Comparison of ENCODE assay signal across 19 cellular contexts in genomic region chr19:17817668-17818363, GRCh38. TPM values are rescaled to one million over a fixed set of nuclear protein-coding genes. Genes with fewer than 3 reads are reported as not detected.
DNase-seq lines count a peak whose midpoint lies in the region; ATAC-seq and TF ChIP-seq lines count a peak whose summit lies in the region.
"Had no signal": no experiment of that assay in that cellular context is flagged by ENCODE, and none has a peak within 500 bp of the region (broad histone marks: within the 10 kb centered on the region; RNA-seq: fewer than 3 reads in every experiment).

No MANE protein-coding gene starts in this region.

- intact Hi-C loops in activated CD4-positive, alpha-beta memory T cell treated with anti-CD3 and anti-CD28 coated beads for 36 hours (cut with micrococcal nuclease) = no loop called here
- intact Hi-C loops in transverse colon (cut with DNase I; ENCODE audit: low total_unique reads) = no loop called here
- intact Hi-C loops in left ventricle myocardium inferior (cut with micrococcal nuclease) = no loop called here
- intact Hi-C loops in uterus (cut with DNase I; ENCODE audit: low total_unique reads) = no loop called here

- no peaks in the 10 kb centered on the region for H3K9me3 ChIP-seq in transverse colon
- H3K9me3 ChIP-seq in left ventricle myocardium inferior (replicated peaks) = no peaks in the 10 kb centered on the region
- H3K9me3 ChIP-seq in uterus = no peaks in the 10 kb centered on the region

- H3K36me3 ChIP-seq in transverse colon (no peaks in the 10 kb centered on the region), left ventricle myocardium inferior (no peaks in the 10 kb centered on the region), uterus (no peaks in the 10 kb centered on the region)

- 65 to 89% methylated on average over 3 to 11 of the region's 13 CpGs for WGBS in transverse colon (ENCODE audit: low coverage in 1 of 2), 2 donors

- CTCF ChIA-PET in activated CD4-positive, alpha-beta memory T cell treated with anti-CD3 and anti-CD28 coated beads for 36 hours (lab: Charles Lee) = no interaction called here
- CTCF ChIA-PET in activated CD4-positive, alpha-beta memory T cell treated with anti-CD3 and anti-CD28 coated beads, Interleukin-2, amount 10 ng/mL, durations not matched to agents 7 days and 5 days (lab: Charles Lee) = interaction anchor here (1.3 kb wide), 1 partner anchor 26 kb away, joined by 3 read pairs; no protein-coding TSS in a partner anchor

- in situ Hi-C loops in transverse colon (cut with MboI; ENCODE audit: low pct_ligation_motif_present in 1 of 4, low pct_unique_long_range_greater_than_20kb in 1 of 4, low sequenced_read_pairs in 3 of 4) = no loop called here

- peaks cover 1% of the 10 kb centered on the region for H3K4me1 Mint-ChIP-seq in activated CD4-positive, alpha-beta memory T cell treated with anti-CD3 and anti-CD28 coated beads for 36 hours (ENCODE audit: low read depth)
- peaks cover 5% of the 10 kb centered on the region for H3K4me1 Mint-ChIP-seq in activated CD4-positive, alpha-beta memory T cell treated with anti-CD3 and anti-CD28 coated beads, Interleukin-2, amount 10 ng/mL, durations not matched to agents 7 days and 5 days
- H3K4me1 Mint-ChIP-seq in natural killer cell treated with Interleukin-12 subunit alpha and Interleukin-12 subunit beta and Interleukin-15 and Interleukin-18, amount 100 ng/mL, for 72 hours (ENCODE audit: low read depth in 2 of 2) = no peaks in the 10 kb centered on the region
- H3K4me1 Mint-ChIP-seq: CD14-positive monocyte had no signal

- peak; percentile 50 for ATAC-seq in esophagus mucosa
- peak; percentile 33 to 43 for ATAC-seq in natural killer cell treated with Interleukin-12 subunit alpha and Interleukin-12 subunit beta and Interleukin-15 and Interleukin-18, amount 100 ng/mL, for 72 hours
- ATAC-seq: A549 had no signal

- H3K27me3 ChIP-seq in transverse colon (no peaks in the 10 kb centered on the region), left ventricle myocardium inferior (ENCODE audit: low read depth) (peaks cover 87% of the 10 kb centered on the region), uterus (no peaks in the 10 kb centered on the region)

- H3K4me3 ChIP-seq in transverse colon (no peak overlapping the region), left ventricle myocardium inferior (no peak overlapping the region), uterus (no peak overlapping the region)
- H3K4me3 ChIP-seq: A549 had no signal

- no peaks in the 10 kb centered on the region for H3K27me3 Mint-ChIP-seq in activated CD4-positive, alpha-beta memory T cell treated with anti-CD3 and anti-CD28 coated beads for 36 hours
- no peaks in the 10 kb centered on the region for H3K27me3 Mint-ChIP-seq in activated CD4-positive, alpha-beta memory T cell treated with anti-CD3 and anti-CD28 coated beads, Interleukin-2, amount 10 ng/mL, durations not matched to agents 7 days and 5 days
- no peaks in the 10 kb centered on the region for H3K27me3 Mint-ChIP-seq in natural killer cell treated with Interleukin-12 subunit alpha and Interleukin-12 subunit beta and Interleukin-15 and Interleukin-18, amount 100 ng/mL, for 72 hours
- H3K27me3 Mint-ChIP-seq: CD4-positive, alpha-beta memory T cell; IgD-negative memory B cell had no signal

- H3K4me1 ChIP-seq in transverse colon (no peaks in the 10 kb centered on the region), left ventricle myocardium inferior (no peaks in the 10 kb centered on the region), uterus (no peaks in the 10 kb centered on the region)
- H3K4me1 ChIP-seq: A549 had no signal

- H3K9me3 Mint-ChIP-seq in activated CD4-positive, alpha-beta memory T cell treated with anti-CD3 and anti-CD28 coated beads for 36 hours = no peaks in the 10 kb centered on the region
- no peaks in the 10 kb centered on the region for H3K9me3 Mint-ChIP-seq in activated CD4-positive, alpha-beta memory T cell treated with anti-CD3 and anti-CD28 coated beads, Interleukin-2, amount 10 ng/mL, durations not matched to agents 7 days and 5 days
- H3K9me3 Mint-ChIP-seq in natural killer cell treated with Interleukin-12 subunit alpha and Interleukin-12 subunit beta and Interleukin-15 and Interleukin-18, amount 100 ng/mL, for 72 hours = no peaks in the 10 kb centered on the region
- H3K9me3 Mint-ChIP-seq: CD4-positive, alpha-beta memory T cell; IgD-negative memory B cell had no signal

- DNase-seq in activated CD4-positive, alpha-beta memory T cell treated with anti-CD3 and anti-CD28 coated beads for 36 hours = no peak
- DNase-seq in activated CD4-positive, alpha-beta memory T cell treated with anti-CD3 and anti-CD28 coated beads, Interleukin-2, amount 10 ng/mL, durations not matched to agents 7 days and 5 days = no peak
- DNase-seq in natural killer cell treated with Interleukin-12 subunit alpha and Interleukin-12 subunit beta and Interleukin-15 and Interleukin-18, amount 100 ng/mL, for 72 hours (ENCODE audit: low spot score) = no peak
- no peak for DNase-seq in transverse colon
- DNase-seq in left ventricle myocardium inferior = no peak
- no peak for DNase-seq in OCI-M2 (lab: John Stamatoyannopoulos, UW; ENCODE audit: unreplicated experiment)
- no peak for DNase-seq in uterus
- DNase-seq: AML-193; Calu3; CD4-positive, alpha-beta memory T cell; DMS79 treated with DMSO at 0.1 percent for 48 hours; GF-D8; GOT3; H7 had no signal

- no peak for TF ChIP-seq CTCF in transverse colon (IDR thresholded peaks at IDR 0.05)
- TF ChIP-seq CTCF in left ventricle myocardium inferior (IDR thresholded peaks at IDR 0.05; ENCODE audit: borderline replicate concordance) = no peak
- TF ChIP-seq CTCF in uterus (IDR thresholded peaks at IDR 0.05) = no peak

- TF ChIP-seq POLR2A in transverse colon (IDR thresholded peaks at IDR 0.05) = peak; percentile 28
- TF ChIP-seq POLR2A in uterus (IDR thresholded peaks at IDR 0.05) = no peak

- POLR2A ChIA-PET in activated CD4-positive, alpha-beta memory T cell treated with anti-CD3 and anti-CD28 coated beads for 36 hours (lab: Charles Lee) = no interaction called here
- POLR2A ChIA-PET in activated CD4-positive, alpha-beta memory T cell treated with anti-CD3 and anti-CD28 coated beads, Interleukin-2, amount 10 ng/mL, durations not matched to agents 7 days and 5 days (lab: Charles Lee) = interaction anchor here (1.5 kb wide), 1 partner anchor 30 kb away, joined by 4 read pairs; the partner anchor contains the start of gene JAK3

- H3K4me3 Mint-ChIP-seq in activated CD4-positive, alpha-beta memory T cell treated with anti-CD3 and anti-CD28 coated beads for 36 hours = no peak overlapping the region
- H3K4me3 Mint-ChIP-seq in activated CD4-positive, alpha-beta memory T cell treated with anti-CD3 and anti-CD28 coated beads, Interleukin-2, amount 10 ng/mL, durations not matched to agents 7 days and 5 days = no peak overlapping the region
- no peak overlapping the region for H3K4me3 Mint-ChIP-seq in natural killer cell treated with Interleukin-12 subunit alpha and Interleukin-12 subunit beta and Interleukin-15 and Interleukin-18, amount 100 ng/mL, for 72 hours
- H3K4me3 Mint-ChIP-seq: CD14-positive monocyte; CD4-positive, alpha-beta memory T cell had no signal

- H3K27ac ChIP-seq in transverse colon (no peak overlapping the region), left ventricle myocardium inferior (replicated peaks) (no peak overlapping the region), uterus (no peak overlapping the region)
- H3K27ac ChIP-seq: 22Rv1, A549 had no signal

- peaks cover 1% of the 10 kb centered on the region for H3K36me3 Mint-ChIP-seq in activated CD4-positive, alpha-beta memory T cell treated with anti-CD3 and anti-CD28 coated beads for 36 hours
- H3K36me3 Mint-ChIP-seq in activated CD4-positive, alpha-beta memory T cell treated with anti-CD3 and anti-CD28 coated beads, Interleukin-2, amount 10 ng/mL, durations not matched to agents 7 days and 5 days (ENCODE audit: low read depth) = peaks cover 6% of the 10 kb centered on the region
- no peaks in the 10 kb centered on the region for H3K36me3 Mint-ChIP-seq in natural killer cell treated with Interleukin-12 subunit alpha and Interleukin-12 subunit beta and Interleukin-15 and Interleukin-18, amount 100 ng/mL, for 72 hours
- H3K36me3 Mint-ChIP-seq: CD14-positive monocyte, IgD-negative memory B cell had no signal

- peak overlapping the region; percentile 33 for H3K27ac Mint-ChIP-seq in activated CD4-positive, alpha-beta memory T cell treated with anti-CD3 and anti-CD28 coated beads for 36 hours
- H3K27ac Mint-ChIP-seq in activated CD4-positive, alpha-beta memory T cell treated with anti-CD3 and anti-CD28 coated beads, Interleukin-2, amount 10 ng/mL, durations not matched to agents 7 days and 5 days = no peak overlapping the region
- H3K27ac Mint-ChIP-seq in natural killer cell treated with Interleukin-12 subunit alpha and Interleukin-12 subunit beta and Interleukin-15 and Interleukin-18, amount 100 ng/mL, for 72 hours = no peak overlapping the region
- H3K27ac Mint-ChIP-seq: CD4-positive, alpha-beta memory T cell; IgD-negative memory B cell had no signal

- TF ChIP-seq EP300 in transverse colon (IDR thresholded peaks at IDR 0.05; ENCODE audit: low read depth) = no peak

RNA-seq across cellular contexts. Expression of gene INSL3, which starts 3.5 kb away (rescaled TPM):
- total RNA-seq in activated CD4-positive, alpha-beta memory T cell treated with anti-CD3 and anti-CD28 coated beads for 36 hours = 1 to 10 TPM; 6.8 to 8.3 TPM
- total RNA-seq in activated CD4-positive, alpha-beta memory T cell treated with anti-CD3 and anti-CD28 coated beads, Interleukin-2, amount 10 ng/mL, durations not matched to agents 7 days and 5 days = 1 to 10 TPM; 7.9 to 9.0 TPM
- not detected for total RNA-seq in esophagus mucosa
- total RNA-seq in natural killer cell treated with Interleukin-12 subunit alpha and Interleukin-12 subunit beta and Interleukin-15 and Interleukin-18, amount 100 ng/mL, for 72 hours = 10 to 100 TPM in 1 of 2 donors, 1 to 10 TPM in 1; 9.1 to 12.0 TPM
- total RNA-seq in transverse colon = not detected
- total RNA-seq in left ventricle myocardium inferior = not detected
- total RNA-seq in uterus = not detected
- total RNA-seq: Calu3, H7 had no signal

RNA-seq across cellular contexts. Expression of gene B3GNT3, which starts 22.9 kb away (rescaled TPM):
- under 1 TPM; 0.26 to 0.34 TPM for total RNA-seq in activated CD4-positive, alpha-beta memory T cell treated with anti-CD3 and anti-CD28 coated beads for 36 hours
- not detected for total RNA-seq in activated CD4-positive, alpha-beta memory T cell treated with anti-CD3 and anti-CD28 coated beads, Interleukin-2, amount 10 ng/mL, durations not matched to agents 7 days and 5 days
- total RNA-seq in esophagus mucosa = 19.4 TPM
- total RNA-seq in natural killer cell treated with Interleukin-12 subunit alpha and Interleukin-12 subunit beta and Interleukin-15 and Interleukin-18, amount 100 ng/mL, for 72 hours = not detected
- total RNA-seq in transverse colon = 100 to 1,000 TPM in 3 of 4 donors, 10 to 100 TPM in 1; 52.1 to 180 (median 144) TPM
- total RNA-seq in left ventricle myocardium inferior = not detected
- total RNA-seq in uterus = 1 to 10 TPM in 1 of 4 donors, not detected in 3; 1.4 TPM
- total RNA-seq: CD4-positive, alpha-beta memory T cell had no signal

RNA-seq across cellular contexts. Expression of gene JAK3, which starts 30.0 kb away (rescaled TPM):
- total RNA-seq in activated CD4-positive, alpha-beta memory T cell treated with anti-CD3 and anti-CD28 coated beads for 36 hours = 100 to 1,000 TPM; 200 to 217 TPM
- 100 to 1,000 TPM; 233 to 237 TPM for total RNA-seq in activated CD4-positive, alpha-beta memory T cell treated with anti-CD3 and anti-CD28 coated beads, Interleukin-2, amount 10 ng/mL, durations not matched to agents 7 days and 5 days
- total RNA-seq in esophagus mucosa (2.0 TPM), transverse colon (10 to 100 TPM in 1 of 4 donors, 1 to 10 TPM in 3; 2.3 to 22.1 (median 8.5) TPM), left ventricle myocardium inferior (1.7 TPM), uterus (1 to 10 TPM in 2 of 4 donors, under 1 TPM in 2; under 0.01 to 8.1 (median 2.7) TPM)
- 100 to 1,000 TPM; 184 to 195 TPM for total RNA-seq in natural killer cell treated with Interleukin-12 subunit alpha and Interleukin-12 subunit beta and Interleukin-15 and Interleukin-18, amount 100 ng/mL, for 72 hours
- total RNA-seq: Calu3 had no signal

RNA-seq across cellular contexts. Expression of gene RPL18A, which starts 41.9 kb away (rescaled TPM):
- 1,000 to 10,000 TPM; 3,104 to 3,138 TPM for total RNA-seq in activated CD4-positive, alpha-beta memory T cell treated with anti-CD3 and anti-CD28 coated beads for 36 hours
- total RNA-seq in activated CD4-positive, alpha-beta memory T cell treated with anti-CD3 and anti-CD28 coated beads, Interleukin-2, amount 10 ng/mL, durations not matched to agents 7 days and 5 days = 1,000 to 10,000 TPM; 2,013 to 2,059 TPM
- total RNA-seq in esophagus mucosa = 2,571 TPM
- 1,000 to 10,000 TPM; 1,379 to 1,604 TPM for total RNA-seq in natural killer cell treated with Interleukin-12 subunit alpha and Interleukin-12 subunit beta and Interleukin-15 and Interleukin-18, amount 100 ng/mL, for 72 hours
- total RNA-seq in transverse colon = 1,000 to 10,000 TPM in 3 of 4 donors, 100 to 1,000 TPM in 1; 727 to 1,372 (median 1,071) TPM
- 767 TPM for total RNA-seq in left ventricle myocardium inferior
- 1,000 to 10,000 TPM in 3 of 4 donors, 100 to 1,000 TPM in 1; 649 to 2,637 (median 1,942) TPM for total RNA-seq in uterus

RNA-seq across cellular contexts. Expression of gene SLC5A5, which starts 53.9 kb away (rescaled TPM):
- 1 to 10 TPM in 1 of 2 experiments, under 1 TPM in 1; 0.87 to 1.0 TPM for total RNA-seq in activated CD4-positive, alpha-beta memory T cell treated with anti-CD3 and anti-CD28 coated beads for 36 hours
- 1 to 10 TPM; 1.7 to 2.0 TPM for total RNA-seq in activated CD4-positive, alpha-beta memory T cell treated with anti-CD3 and anti-CD28 coated beads, Interleukin-2, amount 10 ng/mL, durations not matched to agents 7 days and 5 days
- total RNA-seq in esophagus mucosa (not detected), transverse colon (not detected), left ventricle myocardium inferior (not detected), uterus (not detected)
- total RNA-seq in natural killer cell treated with Interleukin-12 subunit alpha and Interleukin-12 subunit beta and Interleukin-15 and Interleukin-18, amount 100 ng/mL, for 72 hours = under 1 TPM; 0.57 to 0.89 TPM
- total RNA-seq: Calu3 had no signal

Comparison
In these comparisons a context has a peak if more than half of its experiments do, and no peak if none do; other contexts are left out.
1. RNA of gene JAK3, which starts 30.0 kb away (total RNA-seq): 233 to 237 TPM in activated CD4-positive, alpha-beta memory T cell treated with anti-CD3 and anti-CD28 coated beads, Interleukin-2, amount 10 ng/mL, durations not matched to agents 7 days and 5 days, 200 to 217 TPM in activated CD4-positive, alpha-beta memory T cell treated with anti-CD3 and anti-CD28 coated beads for 36 hours and 184 to 195 TPM in natural killer cell treated with Interleukin-12 subunit alpha and Interleukin-12 subunit beta and Interleukin-15 and Interleukin-18, amount 100 ng/mL, for 72 hours; 2.3 to 22.1 TPM in transverse colon, under 0.01 to 8.1 TPM in uterus, 2.0 TPM in esophagus mucosa (single experiment) and 1.7 TPM in left ventricle myocardium inferior (single experiment); every median in the first group is over 4 times any median in the second.